27 cellular contexts compared by ENCODE assay signal in the genomic region with DNA sequence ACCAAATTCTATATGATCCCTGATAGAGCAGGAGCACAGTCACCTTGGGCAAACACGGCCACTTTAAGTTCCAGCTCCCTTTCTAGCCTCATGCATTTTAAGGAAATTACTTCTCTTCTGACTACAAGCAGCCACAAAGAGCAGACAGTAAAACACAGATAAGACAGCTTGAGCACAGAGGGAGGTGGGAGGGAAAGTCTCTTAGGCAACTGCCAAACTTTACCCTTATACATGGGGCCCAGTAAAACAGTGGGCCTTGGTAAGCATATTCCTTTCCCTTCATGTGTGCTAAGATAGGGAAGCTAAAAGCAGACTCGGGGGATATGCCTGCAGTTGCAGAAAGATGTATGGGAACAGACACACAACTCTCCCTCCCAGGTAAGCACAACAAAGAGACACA.
DNase-seq lines count a peak whose midpoint lies in the region; ATAC-seq and TF ChIP-seq lines count a peak whose summit lies in the region.
"Had no signal": no experiment of that assay in that cellular context is flagged by ENCODE, and none has a peak within 500 bp of the region (broad histone marks: within the 10 kb centered on the region; RNA-seq: fewer than 3 reads in every experiment).

No MANE protein-coding gene starts in this region.

- no peak overlapping the region for H3K4me3 Mint-ChIP-seq in endodermal cell
- H3K4me3 Mint-ChIP-seq: activated CD8-positive, alpha-beta T cell treated with anti-CD3 and anti-CD28 coated beads, Interleukin-2, amount 10 ng/mL, durations not matched to agents 7 days and 5 days; natural killer cell; stimulated activated naive B cell treated with anti-CD40 and anti-IgM and Interleukin-4, amounts not matched to agents 10 μg/mL and 1 μg/mL and 100 μg/mL, for 72 hours had no signal

- H3K27ac ChIP-seq in endodermal cell (ENCODE audit: low read depth, low read length) = no peak overlapping the region
- H3K27ac ChIP-seq in mesodermal cell (ENCODE audit: low read depth, low read length, severe bottlenecking) = peak overlapping the region; percentile 4
- H3K27ac ChIP-seq: body of pancreas, C4-2B, GM23248, left ventricle myocardium inferior, pancreas, RWPE1, spleen had no signal

- peak; percentile 88 for DNase-seq in GF-D8 (lab: John Stamatoyannopoulos, UW)
- DNase-seq in OCI-M1 (lab: John Stamatoyannopoulos, UW) = peak; percentile 94
- no peak for DNase-seq in endodermal cell
- no peak for DNase-seq in NCI-H2081 treated with DMSO at 0.1 percent for 48 hours (lab: John Stamatoyannopoulos, UW)
- DNase-seq in ureter (ENCODE audit: low spot score) = no peak
- DNase-seq: activated CD4-positive, CD25-positive, alpha-beta regulatory T cell treated with anti-CD3 and anti-CD28 coated beads, Interleukin-2, amount 50 U/mL, for 72 hours; activated CD8-positive, alpha-beta T cell treated with anti-CD3 and anti-CD28 coated beads, Interleukin-2, amount 10 ng/mL, durations not matched to agents 7 days and 5 days; activated gamma-delta T cell; activated T-cell treated with anti-CD3 and anti-CD28 coated beads, Interleukin-2, amount 50 U/mL, for 1 hour; body of pancreas; GM23248; hippocampal formation; KG1; left ventricle myocardium inferior; MV-4-11; natural killer cell; NCI-H1694; NCI-H69; pancreas; spleen; stimulated activated CD4-positive, alpha-beta T cell treated with anti-CD3 and anti-CD28 coated beads, Interleukin-2, amount 100 ng/mL, for 48 hours; stimulated activated naive B cell treated with anti-CD40 and anti-IgM and Interleukin-4, amounts not matched to agents 10 μg/mL and 1 μg/mL and 100 μg/mL, for 72 hours; T-helper 9 cell had no signal

- H3K27me3 ChIP-seq in endodermal cell (ENCODE audit: control insufficient read depth, insufficient read depth, low read length, poor library complexity, severe bottlenecking) = no peaks in the 10 kb centered on the region
- H3K27me3 ChIP-seq: body of pancreas, pancreas, spleen had no signal

- no peak overlapping the region for H3K4me3 ChIP-seq in endodermal cell (ENCODE audit: low read length)
- no peak overlapping the region for H3K4me3 ChIP-seq in mesodermal cell (ENCODE audit: extremely low read depth, insufficient read depth, low read length, poor library complexity, severe bottlenecking)
- H3K4me3 ChIP-seq: body of pancreas, GM23248, left ventricle myocardium inferior, pancreas, spleen had no signal

- peak overlapping the region; percentile 57 for H3K27ac Mint-ChIP-seq in endodermal cell
- H3K27ac Mint-ChIP-seq: activated CD8-positive, alpha-beta T cell treated with anti-CD3 and anti-CD28 coated beads, Interleukin-2, amount 10 ng/mL, durations not matched to agents 7 days and 5 days; natural killer cell; stimulated activated naive B cell treated with anti-CD40 and anti-IgM and Interleukin-4, amounts not matched to agents 10 μg/mL and 1 μg/mL and 100 μg/mL, for 72 hours had no signal

- no peaks in the 10 kb centered on the region for H3K9me3 Mint-ChIP-seq in endodermal cell
- H3K9me3 Mint-ChIP-seq: stimulated activated naive B cell treated with anti-CD40 and anti-IgM and Interleukin-4, amounts not matched to agents 10 μg/mL and 1 μg/mL and 100 μg/mL, for 72 hours had no signal

- H3K36me3 ChIP-seq in endodermal cell (ENCODE audit: control insufficient read depth, insufficient read depth, low read length) (no peaks in the 10 kb centered on the region), mesodermal cell (ENCODE audit: control insufficient read depth, insufficient read depth, low read length) (no peaks in the 10 kb centered on the region)
- H3K36me3 ChIP-seq: pancreas had no signal

- no peak for TF ChIP-seq POLR2A in GM18505 (IDR thresholded peaks at IDR 0.05; ENCODE audit: borderline replicate concordance, extremely low read depth, insufficient read depth, insufficient read length)

- H3K4me1 ChIP-seq in endodermal cell (ENCODE audit: control insufficient read depth, insufficient read depth, low read length) (peaks cover 2% of the 10 kb centered on the region), mesodermal cell (ENCODE audit: control insufficient read depth, insufficient read depth, low read length, poor library complexity, severe bottlenecking) (no peaks in the 10 kb centered on the region)
- H3K4me1 ChIP-seq: body of pancreas, left ventricle myocardium inferior, spleen had no signal

- H3K9ac ChIP-seq in endodermal cell (ENCODE audit: extremely low read depth, low read length, poor library complexity, severe bottlenecking) = no peak overlapping the region
- H3K9ac ChIP-seq: GM23248 had no signal

- H3K9me3 ChIP-seq in endodermal cell (ENCODE audit: control insufficient read depth, low read length) (no peaks in the 10 kb centered on the region), mesodermal cell (ENCODE audit: control insufficient read depth, low read length) (no peaks in the 10 kb centered on the region)
- H3K9me3 ChIP-seq: body of pancreas, left ventricle myocardium inferior, pancreas, spleen had no signal

- no peak for ATAC-seq in GM18505 (IDR thresholded peaks at IDR 0.05; ENCODE audit: unreplicated experiment)
- ATAC-seq: activated CD8-positive, alpha-beta T cell treated with anti-CD3 and anti-CD28 coated beads, Interleukin-2, amount 10 ng/mL, durations not matched to agents 7 days and 5 days; body of pancreas; natural killer cell; pancreas; stimulated activated naive B cell treated with anti-CD40 and anti-IgM and Interleukin-4, amounts not matched to agents 10 μg/mL and 1 μg/mL and 100 μg/mL, for 72 hours had no signal

- H3K4me1 Mint-ChIP-seq in endodermal cell = peaks cover 15% of the 10 kb centered on the region
- H3K4me1 Mint-ChIP-seq: natural killer cell; stimulated activated naive B cell treated with anti-CD40 and anti-IgM and Interleukin-4, amounts not matched to agents 10 μg/mL and 1 μg/mL and 100 μg/mL, for 72 hours had no signal

- TF ChIP-seq CTCF in endodermal cell (conservative IDR thresholded peaks at IDR 0.05) = no peak

- H3K27me3 Mint-ChIP-seq in endodermal cell (ENCODE audit: insufficient read depth) = no peaks in the 10 kb centered on the region
- H3K27me3 Mint-ChIP-seq: stimulated activated naive B cell treated with anti-CD40 and anti-IgM and Interleukin-4, amounts not matched to agents 10 μg/mL and 1 μg/mL and 100 μg/mL, for 72 hours had no signal

- WGBS in endodermal cell (ENCODE audit: insufficient coverage in 1 of 2, insufficient read length in 1 of 2), 2 experiments = 56 to 60% methylated on average over 1 to 2 of the region's 2 CpGs
- 67% methylated on average over 1 of the region's 2 CpGs; no CpG with 5 or more reads in 1 of the 2 experiments for WGBS in mesodermal cell (ENCODE audit: insufficient coverage in 2 of 2), 2 experiments

- peaks cover 9% of the 10 kb centered on the region for H3K36me3 Mint-ChIP-seq in endodermal cell (ENCODE audit: low read depth)
- H3K36me3 Mint-ChIP-seq: natural killer cell had no signal

Comparison
In these comparisons a context has a peak if more than half of its experiments do, and no peak if none do; other contexts are left out.
1. DNase-seq: peak in GF-D8 (single experiment) and OCI-M1 (single experiment); none in endodermal cell (single experiment), NCI-H2081 treated with DMSO at 0.1 percent for 48 hours (single experiment) and ureter (single experiment).